ENCODE assay signal across 26 cellular contexts in genomic region chr6:72262254-72262653, GRCh38.
"Had no signal": no experiment of that assay in that cellular context is flagged by ENCODE, and none has a peak within 500 bp of the region (broad histone marks: within the 10 kb centered on the region; RNA-seq: fewer than 3 reads in every experiment).

No MANE protein-coding gene starts in this region.

- H3K36me3 Mint-ChIP-seq: activated naive CD8-positive, alpha-beta T cell had no signal

- H3K4me3 Mint-ChIP-seq: activated B cell treated with CpG ODN at 0.5 μM for 24 hours; activated CD8-positive, alpha-beta T cell treated with anti-CD3 and anti-CD28 coated beads for 36 hours; activated naive CD8-positive, alpha-beta T cell; activated T-cell treated with anti-CD3 and anti-CD28 coated beads, Interleukin-2, amount 50 U/mL, for 4 hours; activated T-helper 17 cell treated with anti-CD3 and anti-CD28 coated beads, Interleukin-2, amount 50 U/mL, for 72 hours; central memory CD8-positive, alpha-beta T cell had no signal

- H3K9me3 Mint-ChIP-seq: activated B cell treated with CpG ODN at 0.5 μM for 24 hours; activated CD8-positive, alpha-beta T cell treated with anti-CD3 and anti-CD28 coated beads for 36 hours; activated T-cell treated with anti-CD3 and anti-CD28 coated beads, Interleukin-2, amount 50 U/mL, for 4 hours; activated T-helper 17 cell treated with anti-CD3 and anti-CD28 coated beads, Interleukin-2, amount 50 U/mL, for 72 hours; central memory CD8-positive, alpha-beta T cell had no signal

- DNase-seq: activated B cell treated with CpG ODN at 0.5 μM for 24 hours; activated CD4-positive, alpha-beta T cell treated with anti-CD3 and anti-CD28 coated beads for 48 hours; activated CD4-positive, alpha-beta T cell treated with anti-CD3 and anti-CD28 coated beads, Interleukin-2, amount 50 U/mL, for 1 hour; activated CD4-positive, alpha-beta T cell treated with anti-CD3 and anti-CD28 coated beads, Interleukin-2, amount 50 U/mL, for 48 hours; activated CD8-positive, alpha-beta memory T cell treated with anti-CD3 and anti-CD28 coated beads for 24 hours; activated CD8-positive, alpha-beta T cell treated with anti-CD3 and anti-CD28 coated beads for 36 hours; activated effector memory CD4-positive, alpha-beta T cell treated with Interleukin-2 at 50 U/mL for 16 hours; activated gamma-delta T cell treated with Interleukin-2 at 50 U/mL for 16 hours; activated naive CD4-positive, alpha-beta T cell treated with anti-CD3 and anti-CD28 coated beads, Interleukin-2, amount 50 U/mL, for 16 hours; activated naive CD4-positive, alpha-beta T cell treated with Interleukin-2 at 50 U/mL for 16 hours; activated T-cell treated with anti-CD3 and anti-CD28 coated beads, Interleukin-2, amount 50 U/mL, for 4 hours; amniotic stem cell; anterior cingulate cortex; brain microvascular endothelial cell; cortex of kidney; dermis blood vessel endothelial cell; effector CD8-positive, alpha-beta T cell; foreskin fibroblast; heart left ventricle; T-helper 2 cell; WERI-Rb-1 had no signal

- H3K27ac ChIP-seq: heart left ventricle, WERI-Rb-1 had no signal

- H3K27ac Mint-ChIP-seq: activated B cell treated with CpG ODN at 0.5 μM for 24 hours; activated CD8-positive, alpha-beta T cell treated with anti-CD3 and anti-CD28 coated beads for 36 hours; activated naive CD8-positive, alpha-beta T cell; activated T-helper 17 cell treated with anti-CD3 and anti-CD28 coated beads, Interleukin-2, amount 50 U/mL, for 72 hours had no signal

- H3K27me3 Mint-ChIP-seq: activated CD8-positive, alpha-beta T cell treated with anti-CD3 and anti-CD28 coated beads for 36 hours; activated naive CD8-positive, alpha-beta T cell; activated T-helper 17 cell treated with anti-CD3 and anti-CD28 coated beads, Interleukin-2, amount 50 U/mL, for 72 hours; central memory CD8-positive, alpha-beta T cell had no signal

- ATAC-seq: activated CD4-positive, CD25-positive, alpha-beta regulatory T cell treated with anti-CD3 and anti-CD28 coated beads, Interleukin-2, amount 50 U/mL, for 24 hours; activated CD8-positive, alpha-beta T cell treated with anti-CD3 and anti-CD28 coated beads for 36 hours; activated T-cell treated with anti-CD3 and anti-CD28 coated beads, Interleukin-2, amount 50 U/mL, for 4 hours; activated T-helper 17 cell treated with anti-CD3 and anti-CD28 coated beads, Interleukin-2, amount 50 U/mL, for 72 hours; esophagus mucosa; heart left ventricle had no signal

- H3K4me1 Mint-ChIP-seq: activated B cell treated with CpG ODN at 0.5 μM for 24 hours; activated T-helper 17 cell treated with anti-CD3 and anti-CD28 coated beads, Interleukin-2, amount 50 U/mL, for 72 hours; central memory CD8-positive, alpha-beta T cell had no signal

- H3K4me3 ChIP-seq: heart left ventricle had no signal
